ENCODE assay signal across 18 cellular contexts in the genomic region with DNA sequence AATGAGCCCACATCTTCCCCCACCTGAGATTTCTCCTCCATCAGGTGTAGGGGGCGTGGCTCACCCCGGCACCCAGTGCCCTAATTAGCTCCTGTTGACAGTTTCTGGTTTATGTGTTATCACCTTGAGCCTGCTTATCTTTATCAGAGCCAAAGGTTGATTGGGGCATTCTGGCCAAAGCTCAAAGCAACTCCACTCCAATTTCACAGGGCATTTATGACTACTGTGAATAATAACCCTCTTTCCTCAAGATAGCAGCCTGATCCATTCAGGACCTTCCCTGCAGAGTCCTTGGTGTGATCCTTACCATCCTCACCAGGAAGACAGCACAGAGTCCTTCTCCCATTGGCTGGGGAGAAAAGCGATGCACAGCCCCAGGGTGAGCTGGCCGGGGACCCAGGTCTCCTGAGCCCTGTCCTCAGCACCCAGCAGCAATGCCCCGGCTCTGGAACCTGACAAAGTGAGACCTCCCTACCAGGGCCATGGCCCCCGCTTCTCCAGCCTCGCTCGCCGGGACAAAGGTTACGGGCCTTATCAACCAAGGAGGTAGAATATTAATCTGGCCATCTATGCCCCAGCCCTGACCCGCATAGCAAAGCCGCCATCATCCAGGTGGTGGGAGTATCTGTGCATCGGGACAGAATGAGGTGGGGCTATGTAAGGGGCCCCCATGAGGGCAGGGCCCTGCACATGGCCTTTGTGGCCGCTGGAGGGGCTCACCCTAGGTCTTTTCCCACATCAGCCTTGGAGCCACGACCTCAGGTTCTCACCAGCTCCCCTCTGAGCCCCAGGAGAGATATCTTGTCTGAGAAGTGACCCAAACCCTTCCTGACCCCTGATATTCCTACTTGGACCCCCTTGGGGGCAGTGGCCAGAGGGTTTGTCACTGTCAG.
DNase-seq lines count a peak whose midpoint lies in the region; ATAC-seq, FAIRE-seq and TF ChIP-seq lines count a peak whose summit lies in the region.
"Had no signal": no experiment of that assay in that cellular context is flagged by ENCODE, and none has a peak within 500 bp of the region (broad histone marks: within the 10 kb centered on the region; RNA-seq: fewer than 3 reads in every experiment).

No MANE protein-coding gene starts in this region.

- POLR2A ChIA-PET in A549 (lab: Yijun Ruan, JAX) (no interaction called here), Caco-2 (lab: Charles Lee) (interaction anchor here (0.6 to 2.8 kb wide), 13 partner anchors 32 to 903 kb away, joined by 3 to 47 read pairs (median 4); a partner anchor contains a TSS)

- no peaks in the 10 kb centered on the region for H3K9me3 Mint-ChIP-seq in Caco-2 (ENCODE audit: unreplicated experiment)
- H3K9me3 Mint-ChIP-seq in central memory CD8-positive, alpha-beta T cell: no peaks in the 10 kb centered on the region

- H3K4me3 Mint-ChIP-seq in Caco-2 (ENCODE audit: unreplicated experiment): peak overlapping the region; percentile 56
- no peak overlapping the region for H3K4me3 Mint-ChIP-seq in central memory CD8-positive, alpha-beta T cell

- peak overlapping the region; percentile 95 for H3K27ac Mint-ChIP-seq in Caco-2 (ENCODE audit: unreplicated experiment)
- H3K27ac Mint-ChIP-seq in central memory CD8-positive, alpha-beta T cell (ENCODE audit: low read depth): peak overlapping the region; percentile 95

- FAIRE-seq in A549 (lab: Jason Lieb, UNC): no peak

- ATAC-seq in A549: no peak
- no peak for ATAC-seq in central memory CD8-positive, alpha-beta T cell (replicated peaks; ENCODE audit: extremely low read depth, poor library complexity, severe bottlenecking)
- no peak for ATAC-seq in esophagus mucosa
- no peak for ATAC-seq in HG03457 (IDR thresholded peaks at IDR 0.05; ENCODE audit: unreplicated experiment)
- ATAC-seq in HG03354 (IDR thresholded peaks at IDR 0.05; ENCODE audit: poor library complexity, severe bottlenecking, unreplicated experiment): no peak
- ATAC-seq: activated CD4-positive, CD25-positive, alpha-beta regulatory T cell treated with anti-CD3 and anti-CD28 coated beads, Interleukin-2, amount 50 U/mL, for 24 hours; PC-3 had no signal

- H3K4me3 ChIP-seq in A549 (no peak overlapping the region), Caco-2 (ENCODE audit: low read depth, low read length) (peak overlapping the region; percentile 19), muscle layer of duodenum (ENCODE audit: low read depth in 1 of 2, low read length in 2 of 2) (no peak overlapping the region)
- H3K4me3 ChIP-seq: upper lobe of left lung had no signal

- intact Hi-C loops in Caco-2 (cut with micrococcal nuclease; ENCODE audit: unreplicated experiment): loop anchor here (1.0 to 10.0 kb wide), 8 partner anchors 18 to 323 kb away; no protein-coding TSS in a partner anchor

- TF ChIP-seq POLR2A in A549 (IDR thresholded peaks at IDR 0.05; ENCODE audit: low read length): no peak

- CTCF ChIA-PET in A549 (lab: Yijun Ruan, JAX): interaction anchor here (0.7 to 2.4 kb wide), 11 partner anchors 13 to 214 kb away, joined by 3 to 11 read pairs (median 4); no protein-coding TSS in a partner anchor
- CTCF ChIA-PET in Caco-2 (lab: Charles Lee): interaction anchor here (0.9 to 3.3 kb wide), 15 partner anchors 18 to 215 kb away, joined by 3 to 17 read pairs (median 5); a partner anchor contains a TSS

- TF ChIP-seq EP300 in A549 (IDR thresholded peaks at IDR 0.05): no peak

- H3K4me1 ChIP-seq in A549 (peaks cover 72% of the 10 kb centered on the region), Caco-2 (peaks cover 79% of the 10 kb centered on the region), muscle layer of duodenum (ENCODE audit: control insufficient read depth in 1 of 2, insufficient read depth in 2 of 2, low read length in 2 of 2) (peaks cover 15 to 24% of the 10 kb centered on the region in 2 donors)

- peaks cover 19% of the 10 kb centered on the region for H3K36me3 Mint-ChIP-seq in Caco-2 (ENCODE audit: insufficient read depth, unreplicated experiment)
- peaks cover 2% of the 10 kb centered on the region for H3K36me3 Mint-ChIP-seq in central memory CD8-positive, alpha-beta T cell (ENCODE audit: insufficient read depth)

- H3K4me1 Mint-ChIP-seq in Caco-2 (ENCODE audit: low read depth, unreplicated experiment): peaks cover 59% of the 10 kb centered on the region
- peaks cover 54% of the 10 kb centered on the region for H3K4me1 Mint-ChIP-seq in central memory CD8-positive, alpha-beta T cell

- no peak for DNase-seq in A549 (ENCODE audit: low read depth in 1 of 2, low spot score in 1 of 2)
- peak; percentile 94 to 98 for DNase-seq in Caco-2
- no peak for DNase-seq in central memory CD8-positive, alpha-beta T cell (ENCODE audit: low spot score in 2 of 2)
- no peak for DNase-seq in middle frontal gyrus (ENCODE audit: extremely low spot score, low spot score)
- DNase-seq: activated T-cell treated with anti-CD3 and anti-CD28 coated beads, Interleukin-2, amount 50 U/mL, for 1 hour; AML-193; anterior cingulate cortex; mesendoderm; NCI-H1105; NCI-H345; PC-3; posterior cingulate gyrus; upper lobe of left lung had no signal

- H3K4me2 ChIP-seq in A549: peak overlapping the region; percentile 62

- H3K27me3 ChIP-seq in Caco-2 (replicated peaks; ENCODE audit: control insufficient read depth, insufficient read depth, low read length) (no peaks in the 10 kb centered on the region), muscle layer of duodenum (ENCODE audit: low read depth, low read length) (no peaks in the 10 kb centered on the region)
- H3K27me3 ChIP-seq: upper lobe of left lung had no signal

- WGBS in A549 (ENCODE audit: missing lambda C conversion rate): 79% methylated on average over 15 of the region's 15 CpGs

- H3K9me3 ChIP-seq in A549 (no peaks in the 10 kb centered on the region), Caco-2 (no peaks in the 10 kb centered on the region), muscle layer of duodenum (ENCODE audit: control insufficient read depth in 1 of 2, low read length in 2 of 2) (no peaks in the 10 kb centered on the region)
- H3K9me3 ChIP-seq: upper lobe of left lung had no signal

- no peaks in the 10 kb centered on the region for H3K27me3 Mint-ChIP-seq in Caco-2 (ENCODE audit: insufficient read depth, unreplicated experiment)
- no peaks in the 10 kb centered on the region for H3K27me3 Mint-ChIP-seq in central memory CD8-positive, alpha-beta T cell

- TF ChIP-seq CTCF in A549 (IDR thresholded peaks at IDR 0.05): no peak
- TF ChIP-seq CTCF in Caco-2 (IDR thresholded peaks at IDR 0.05; ENCODE audit: insufficient read depth in 1 of 2, low read depth in 1 of 2, low read length in 1 of 2, severe bottlenecking in 1 of 2, unreplicated experiment in 1 of 2): peak; percentile 32 to 58

- no peak for TF ChIP-seq RAD21 in A549 (conservative IDR thresholded peaks at IDR 0.05 in 1 of 2, IDR thresholded peaks at IDR 0.05 in 1 of 2)

- H3K36me3 ChIP-seq in Caco-2 (ENCODE audit: control insufficient read depth, insufficient read depth, low read length) (no peaks in the 10 kb centered on the region), muscle layer of duodenum (ENCODE audit: control insufficient read depth in 1 of 2, insufficient read depth in 2 of 2, low read length in 2 of 2) (no peaks in the 10 kb centered on the region)
- H3K36me3 ChIP-seq: upper lobe of left lung had no signal

- H3K27ac ChIP-seq in A549 (peak overlapping the region; percentile 67 to 95), muscle layer of duodenum (ENCODE audit: low read length) (peak overlapping the region; percentile 43)

- BruUV-seq in Caco-2 (replicated peaks; lab: Mats Ljungman, UMichigan): no TSS peak

TF ChIP-seq in A549, 52 proteins besides CTCF, POLR2A, EP300 and RAD21:
- TF ChIP-seq ZFP36 (IDR thresholded peaks at IDR 0.05; ENCODE audit: borderline replicate concordance, partially characterized antibody) (no peak), KDM5A (IDR thresholded peaks at IDR 0.05) (no peak), EHMT2 (IDR thresholded peaks at IDR 0.05; ENCODE audit: low read depth) (no peak), CEBPB (IDR thresholded peaks at IDR 0.05) (no peak), POLR2AphosphoS2 (conservative IDR thresholded peaks at IDR 0.05; ENCODE audit: low read length) (no peak), GATA3 (IDR thresholded peaks at IDR 0.05; ENCODE audit: borderline replicate concordance) (no peak), SREBF2 (IDR thresholded peaks at IDR 0.05) (no peak), EHF (CRISPR knock-in tag; IDR thresholded peaks at IDR 0.05) (no peak)
- TF ChIP-seq, protein P1, sequence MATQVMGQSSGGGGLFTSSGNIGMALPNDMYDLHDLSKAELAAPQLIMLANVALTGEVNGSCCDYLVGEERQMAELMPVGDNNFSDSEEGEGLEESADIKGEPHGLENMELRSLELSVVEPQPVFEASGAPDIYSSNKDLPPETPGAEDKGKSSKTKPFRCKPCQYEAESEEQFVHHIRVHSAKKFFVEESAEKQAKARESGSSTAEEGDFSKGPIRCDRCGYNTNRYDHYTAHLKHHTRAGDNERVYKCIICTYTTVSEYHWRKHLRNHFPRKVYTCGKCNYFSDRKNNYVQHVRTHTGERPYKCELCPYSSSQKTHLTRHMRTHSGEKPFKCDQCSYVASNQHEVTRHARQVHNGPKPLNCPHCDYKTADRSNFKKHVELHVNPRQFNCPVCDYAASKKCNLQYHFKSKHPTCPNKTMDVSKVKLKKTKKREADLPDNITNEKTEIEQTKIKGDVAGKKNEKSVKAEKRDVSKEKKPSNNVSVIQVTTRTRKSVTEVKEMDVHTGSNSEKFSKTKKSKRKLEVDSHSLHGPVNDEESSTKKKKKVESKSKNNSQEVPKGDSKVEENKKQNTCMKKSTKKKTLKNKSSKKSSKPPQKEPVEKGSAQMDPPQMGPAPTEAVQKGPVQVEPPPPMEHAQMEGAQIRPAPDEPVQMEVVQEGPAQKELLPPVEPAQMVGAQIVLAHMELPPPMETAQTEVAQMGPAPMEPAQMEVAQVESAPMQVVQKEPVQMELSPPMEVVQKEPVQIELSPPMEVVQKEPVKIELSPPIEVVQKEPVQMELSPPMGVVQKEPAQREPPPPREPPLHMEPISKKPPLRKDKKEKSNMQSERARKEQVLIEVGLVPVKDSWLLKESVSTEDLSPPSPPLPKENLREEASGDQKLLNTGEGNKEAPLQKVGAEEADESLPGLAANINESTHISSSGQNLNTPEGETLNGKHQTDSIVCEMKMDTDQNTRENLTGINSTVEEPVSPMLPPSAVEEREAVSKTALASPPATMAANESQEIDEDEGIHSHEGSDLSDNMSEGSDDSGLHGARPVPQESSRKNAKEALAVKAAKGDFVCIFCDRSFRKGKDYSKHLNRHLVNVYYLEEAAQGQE (IDR thresholded peaks at IDR 0.05): no peak

Comparison
In these comparisons a context has a peak if more than half of its experiments do, and no peak if none do; other contexts are left out.
1. DNase-seq: peak in Caco-2 (2 of 2); none in A549 (0 of 2), central memory CD8-positive, alpha-beta T cell (0 of 2) and middle frontal gyrus (single experiment).